Comparison of ENCODE assay signal across 1 cellular context in genomic region chr16:30615358-30616076, GRCh38.
A peak's percentile ranks its signal among the peaks of the same experiment; 100 is the strongest.
TF ChIP-seq lines count a peak whose summit lies in the region.

No MANE protein-coding gene starts in this region.

TF ChIP-seq in HepG2, 621 proteins besides CTCF, POLR2A, EP300 and RAD21 (continued from another document and continues in another):
- TF ChIP-seq ZNF142 (CRISPR knock-in tag; IDR thresholded peaks at IDR 0.05): no peak
- TF ChIP-seq RBFOX2 (IDR thresholded peaks at IDR 0.05; ENCODE audit: low read depth, low read length): no peak
- no peak for TF ChIP-seq ZNF33B (CRISPR knock-in tag; IDR thresholded peaks at IDR 0.05)
- TF ChIP-seq PAX8 (CRISPR knock-in tag; IDR thresholded peaks at IDR 0.05; ENCODE audit: borderline replicate concordance): no peak
- TF ChIP-seq NCOR1 (IDR thresholded peaks at IDR 0.05; ENCODE audit: borderline replicate concordance, low read length): no peak
- no peak for TF ChIP-seq MIER2 (CRISPR knock-in tag; IDR thresholded peaks at IDR 0.05)
- no peak for TF ChIP-seq ZNF674 (CRISPR knock-in tag; IDR thresholded peaks at IDR 0.05; ENCODE audit: low read depth)
- no peak for TF ChIP-seq HNRNPLL (IDR thresholded peaks at IDR 0.05; ENCODE audit: low read depth, low read length, poor library complexity, severe bottlenecking)
- no peak for TF ChIP-seq NFIB (CRISPR knock-in tag; IDR thresholded peaks at IDR 0.05; ENCODE audit: borderline replicate concordance)
- TF ChIP-seq JARID2 (CRISPR knock-in tag; IDR thresholded peaks at IDR 0.05; ENCODE audit: insufficient replicate concordance): no peak
- TF ChIP-seq HNRNPH1 (optimal IDR thresholded peaks at IDR 0.05; ENCODE audit: low read depth, low read length): no peak
- no peak for TF ChIP-seq ATRX (CRISPR knock-in tag; IDR thresholded peaks at IDR 0.05; ENCODE audit: borderline replicate concordance)
- TF ChIP-seq, protein P1, sequence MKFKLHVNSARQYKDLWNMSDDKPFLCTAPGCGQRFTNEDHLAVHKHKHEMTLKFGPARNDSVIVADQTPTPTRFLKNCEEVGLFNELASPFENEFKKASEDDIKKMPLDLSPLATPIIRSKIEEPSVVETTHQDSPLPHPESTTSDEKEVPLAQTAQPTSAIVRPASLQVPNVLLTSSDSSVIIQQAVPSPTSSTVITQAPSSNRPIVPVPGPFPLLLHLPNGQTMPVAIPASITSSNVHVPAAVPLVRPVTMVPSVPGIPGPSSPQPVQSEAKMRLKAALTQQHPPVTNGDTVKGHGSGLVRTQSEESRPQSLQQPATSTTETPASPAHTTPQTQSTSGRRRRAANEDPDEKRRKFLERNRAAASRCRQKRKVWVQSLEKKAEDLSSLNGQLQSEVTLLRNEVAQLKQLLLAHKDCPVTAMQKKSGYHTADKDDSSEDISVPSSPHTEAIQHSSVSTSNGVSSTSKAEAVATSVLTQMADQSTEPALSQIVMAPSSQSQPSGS (CRISPR knock-in tag; IDR thresholded peaks at IDR 0.05): no peak
- no peak for TF ChIP-seq ZNF678 (CRISPR knock-in tag; IDR thresholded peaks at IDR 0.05)
- no peak for TF ChIP-seq ZZZ3 (CRISPR knock-in tag; IDR thresholded peaks at IDR 0.05; ENCODE audit: borderline replicate concordance)
- TF ChIP-seq SYNCRIP (IDR thresholded peaks at IDR 0.05; ENCODE audit: insufficient read depth, low read depth, low read length): no peak
- TF ChIP-seq ZNF761 (CRISPR knock-in tag; conservative IDR thresholded peaks at IDR 0.05): no peak
- no peak for TF ChIP-seq ZBTB4 (CRISPR knock-in tag; IDR thresholded peaks at IDR 0.05; ENCODE audit: borderline replicate concordance)
- no peak for TF ChIP-seq ZFAT (CRISPR knock-in tag; conservative IDR thresholded peaks at IDR 0.05)
- no peak for TF ChIP-seq RFX5 (IDR thresholded peaks at IDR 0.05; ENCODE audit: low read depth, low read length)
- TF ChIP-seq ZNF354B (CRISPR knock-in tag; IDR thresholded peaks at IDR 0.05): no peak
- no peak for TF ChIP-seq DMTF1 (CRISPR knock-in tag; IDR thresholded peaks at IDR 0.05)
- TF ChIP-seq, protein P2, sequence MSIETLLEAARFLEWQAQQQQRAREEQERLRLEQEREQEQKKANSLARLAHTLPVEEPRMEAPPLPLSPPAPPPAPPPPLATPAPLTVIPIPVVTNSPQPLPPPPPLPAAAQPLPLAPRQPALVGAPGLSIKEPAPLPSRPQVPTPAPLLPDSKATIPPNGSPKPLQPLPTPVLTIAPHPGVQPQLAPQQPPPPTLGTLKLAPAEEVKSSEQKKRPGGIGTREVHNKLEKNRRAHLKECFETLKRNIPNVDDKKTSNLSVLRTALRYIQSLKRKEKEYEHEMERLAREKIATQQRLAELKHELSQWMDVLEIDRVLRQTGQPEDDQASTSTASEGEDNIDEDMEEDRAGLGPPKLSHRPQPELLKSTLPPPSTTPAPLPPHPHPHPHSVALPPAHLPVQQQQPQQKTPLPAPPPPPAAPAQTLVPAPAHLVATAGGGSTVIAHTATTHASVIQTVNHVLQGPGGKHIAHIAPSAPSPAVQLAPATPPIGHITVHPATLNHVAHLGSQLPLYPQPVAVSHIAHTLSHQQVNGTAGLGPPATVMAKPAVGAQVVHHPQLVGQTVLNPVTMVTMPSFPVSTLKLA (IDR thresholded peaks at IDR 0.05): no peak
- no peak for TF ChIP-seq ZNF564 (CRISPR knock-in tag; IDR thresholded peaks at IDR 0.05)
- no peak for TF ChIP-seq TBX3 (IDR thresholded peaks at IDR 0.05; ENCODE audit: borderline replicate concordance)
- no peak for TF ChIP-seq ELK4 (CRISPR knock-in tag; IDR thresholded peaks at IDR 0.05; ENCODE audit: borderline replicate concordance)
- no peak; the same call in 1 of the 2 replicates for TF ChIP-seq BRD4 (CRISPR knock-in tag; IDR thresholded peaks at IDR 0.05)
- no peak for TF ChIP-seq ZNF383 (CRISPR knock-in tag; IDR thresholded peaks at IDR 0.05; ENCODE audit: borderline replicate concordance)
- TF ChIP-seq PPARG (CRISPR knock-in tag; conservative IDR thresholded peaks at IDR 0.05): no peak
- no peak for TF ChIP-seq ARHGAP35 (CRISPR knock-in tag; IDR thresholded peaks at IDR 0.05; ENCODE audit: borderline replicate concordance)
- peak; percentile 39; the same call in 1 of the 2 replicates for TF ChIP-seq FOSL2 (CRISPR knock-in tag; IDR thresholded peaks at IDR 0.05)
- TF ChIP-seq, protein P3, sequence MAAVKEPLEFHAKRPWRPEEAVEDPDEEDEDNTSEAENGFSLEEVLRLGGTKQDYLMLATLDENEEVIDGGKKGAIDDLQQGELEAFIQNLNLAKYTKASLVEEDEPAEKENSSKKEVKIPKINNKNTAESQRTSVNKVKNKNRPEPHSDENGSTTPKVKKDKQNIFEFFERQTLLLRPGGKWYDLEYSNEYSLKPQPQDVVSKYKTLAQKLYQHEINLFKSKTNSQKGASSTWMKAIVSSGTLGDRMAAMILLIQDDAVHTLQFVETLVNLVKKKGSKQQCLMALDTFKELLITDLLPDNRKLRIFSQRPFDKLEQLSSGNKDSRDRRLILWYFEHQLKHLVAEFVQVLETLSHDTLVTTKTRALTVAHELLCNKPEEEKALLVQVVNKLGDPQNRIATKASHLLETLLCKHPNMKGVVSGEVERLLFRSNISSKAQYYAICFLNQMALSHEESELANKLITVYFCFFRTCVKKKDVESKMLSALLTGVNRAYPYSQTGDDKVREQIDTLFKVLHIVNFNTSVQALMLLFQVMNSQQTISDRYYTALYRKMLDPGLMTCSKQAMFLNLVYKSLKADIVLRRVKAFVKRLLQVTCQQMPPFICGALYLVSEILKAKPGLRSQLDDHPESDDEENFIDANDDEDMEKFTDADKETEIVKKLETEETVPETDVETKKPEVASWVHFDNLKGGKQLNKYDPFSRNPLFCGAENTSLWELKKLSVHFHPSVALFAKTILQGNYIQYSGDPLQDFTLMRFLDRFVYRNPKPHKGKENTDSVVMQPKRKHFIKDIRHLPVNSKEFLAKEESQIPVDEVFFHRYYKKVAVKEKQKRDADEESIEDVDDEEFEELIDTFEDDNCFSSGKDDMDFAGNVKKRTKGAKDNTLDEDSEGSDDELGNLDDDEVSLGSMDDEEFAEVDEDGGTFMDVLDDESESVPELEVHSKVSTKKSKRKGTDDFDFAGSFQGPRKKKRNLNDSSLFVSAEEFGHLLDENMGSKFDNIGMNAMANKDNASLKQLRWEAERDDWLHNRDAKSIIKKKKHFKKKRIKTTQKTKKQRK (IDR thresholded peaks at IDR 0.05; ENCODE audit: low read length): no peak
- no peak for TF ChIP-seq ZNF496 (CRISPR knock-in tag; IDR thresholded peaks at IDR 0.05; ENCODE audit: insufficient replicate concordance)
- peak; percentile 19; the same call in 1 of the 2 replicates for TF ChIP-seq ZNF598 (CRISPR knock-in tag; IDR thresholded peaks at IDR 0.05; ENCODE audit: borderline replicate concordance)
- no peak for TF ChIP-seq ZNF777 (CRISPR knock-in tag; IDR thresholded peaks at IDR 0.05)
- TF ChIP-seq SETDB1 (CRISPR knock-in tag; IDR thresholded peaks at IDR 0.05; ENCODE audit: borderline replicate concordance): no peak
- no peak for TF ChIP-seq FOXK2 (IDR thresholded peaks at IDR 0.05)
- no peak for TF ChIP-seq RBM22 (optimal IDR thresholded peaks at IDR 0.05; ENCODE audit: low read length)
- TF ChIP-seq NFKB2 (CRISPR knock-in tag; IDR thresholded peaks at IDR 0.05; ENCODE audit: borderline replicate concordance): no peak; the same call in 1 of the 2 replicates
- TF ChIP-seq, protein P4, sequence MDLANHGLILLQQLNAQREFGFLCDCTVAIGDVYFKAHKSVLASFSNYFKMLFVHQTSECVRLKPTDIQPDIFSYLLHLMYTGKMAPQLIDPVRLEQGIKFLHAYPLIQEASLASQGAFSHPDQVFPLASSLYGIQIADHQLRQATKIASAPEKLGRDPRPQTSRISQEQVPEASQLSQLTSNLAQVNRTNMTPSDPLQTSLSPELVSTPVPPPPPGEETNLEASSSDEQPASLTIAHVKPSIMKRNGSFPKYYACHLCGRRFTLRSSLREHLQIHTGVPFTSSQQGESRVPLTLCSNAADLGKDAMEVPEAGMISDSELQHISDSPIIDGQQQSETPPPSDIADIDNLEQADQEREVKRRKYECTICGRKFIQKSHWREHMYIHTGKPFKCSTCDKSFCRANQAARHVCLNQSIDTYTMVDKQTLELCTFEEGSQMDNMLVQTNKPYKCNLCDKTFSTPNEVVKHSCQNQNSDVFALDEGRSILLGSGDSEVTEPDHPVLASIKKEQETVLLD (CRISPR knock-in tag; IDR thresholded peaks at IDR 0.05; ENCODE audit: low read depth): no peak
- no peak for TF ChIP-seq U2AF2 (IDR thresholded peaks at IDR 0.05; ENCODE audit: low read depth, low read length)
